Comparison of ENCODE assay signal across 8 cellular contexts in genomic region chr17:9291912-9292562, GRCh38.
DNase-seq lines count a peak whose midpoint lies in the region; ATAC-seq and TF ChIP-seq lines count a peak whose summit lies in the region.

No MANE protein-coding gene starts in this region.

- H3K9me3 Mint-ChIP-seq in CD4-positive, alpha-beta T cell, result no peaks in the 10 kb centered on the region
- no peaks in the 10 kb centered on the region for H3K9me3 Mint-ChIP-seq in naive B cell

- ATAC-seq in CD4-positive, alpha-beta T cell (ENCODE audit: poor library complexity), result peak; percentile 83
- peak; percentile 46 for ATAC-seq in HG03342 (IDR thresholded peaks at IDR 0.05; ENCODE audit: unreplicated experiment)
- ATAC-seq in naive B cell (ENCODE audit: low read depth in 2 of 2), result peak; percentile 58 to 65
- ATAC-seq in upper lobe of right lung, result peak; percentile 85
- no peak for ATAC-seq in HG02610 (IDR thresholded peaks at IDR 0.05; ENCODE audit: unreplicated experiment)

- peak; percentile 73 for TF ChIP-seq CTCF in CD4-positive, alpha-beta T cell (IDR thresholded peaks at IDR 0.05)
- TF ChIP-seq CTCF in epithelial cell of esophagus (IDR thresholded peaks at IDR 0.05; ENCODE audit: insufficient read depth, low read depth, low read length, missing control alignments) (peak; percentile 73), upper lobe of right lung (IDR thresholded peaks at IDR 0.05) (peak; percentile 73)

- no peaks in the 10 kb centered on the region for H3K36me3 Mint-ChIP-seq in CD4-positive, alpha-beta T cell (ENCODE audit: low read depth)
- peaks cover 0 to 1% of the 10 kb centered on the region in 2 donors for H3K36me3 Mint-ChIP-seq in naive B cell

- no peaks in the 10 kb centered on the region for H3K27me3 Mint-ChIP-seq in CD4-positive, alpha-beta T cell
- no peaks in the 10 kb centered on the region for H3K27me3 Mint-ChIP-seq in naive B cell

- no peaks in the 10 kb centered on the region for H3K27me3 ChIP-seq in CD4-positive, alpha-beta T cell (ENCODE audit: control insufficient read depth, insufficient read depth, low read length)
- no peaks in the 10 kb centered on the region for H3K27me3 ChIP-seq in upper lobe of right lung

- no peak overlapping the region for H3K4me3 ChIP-seq in epithelial cell of esophagus (ENCODE audit: low read length)
- no peak overlapping the region for H3K4me3 ChIP-seq in upper lobe of right lung

- DNase-seq in CD4-positive, alpha-beta T cell, result peak in 8 of 10 experiments; percentile 2 to 41 (median 16)
- DNase-seq in activated CD4-positive, alpha-beta T cell treated with anti-CD3 and anti-CD28 coated beads for 48 hours, result peak; percentile 67
- peak; percentile 40 for DNase-seq in epithelial cell of esophagus (ENCODE audit: low read depth)
- DNase-seq in naive B cell, result peak; percentile 6
- no peak for DNase-seq in upper lobe of right lung
- no peak for DNase-seq in NCI-H510A treated with DMSO at 0.1 percent for 48 hours (lab: John Stamatoyannopoulos, UW)

- no peaks in the 10 kb centered on the region for H3K36me3 ChIP-seq in upper lobe of right lung

- H3K27ac Mint-ChIP-seq in CD4-positive, alpha-beta T cell, result no peak overlapping the region
- H3K27ac Mint-ChIP-seq in naive B cell, result peak overlapping the region in 4 of 6 donors; percentile 3 to 65 (median 35)

- H3K27ac ChIP-seq in CD4-positive, alpha-beta T cell (ENCODE audit: low read depth, low read length), result no peak overlapping the region
- no peak overlapping the region for H3K27ac ChIP-seq in upper lobe of right lung

- peaks cover 36% of the 10 kb centered on the region for H3K4me1 Mint-ChIP-seq in CD4-positive, alpha-beta T cell (ENCODE audit: low read depth)
- peaks cover 33 to 47% (median 35%) of the 10 kb centered on the region in 3 donors for H3K4me1 Mint-ChIP-seq in naive B cell

- CTCF ChIA-PET in CD4-positive, alpha-beta T cell (lab: Charles Lee), result interaction anchor here (2.8 kb wide), 1 partner anchor 8 kb away, joined by 9 read pairs; no protein-coding TSS in a partner anchor

- POLR2A ChIA-PET in CD4-positive, alpha-beta T cell (lab: Charles Lee), result interaction anchor here (0.6 to 1.2 kb wide), 3 partner anchors 19 to 214 kb away, joined by 3 read pairs; no protein-coding TSS in a partner anchor

- no peaks in the 10 kb centered on the region for H3K9me3 ChIP-seq in CD4-positive, alpha-beta T cell (ENCODE audit: control insufficient read depth, low read length)
- no peaks in the 10 kb centered on the region for H3K9me3 ChIP-seq in upper lobe of right lung

- intact Hi-C loops in CD4-positive, alpha-beta T cell (cut with DNase I, micrococcal nuclease), result loop anchor here (5.0 kb wide), 2 partner anchors 175 to 295 kb away; no protein-coding TSS in a partner anchor
- intact Hi-C loops in upper lobe of right lung (cut with DNase I), result no loop called here

- H3K4me3 Mint-ChIP-seq in CD4-positive, alpha-beta T cell, result no peak overlapping the region
- H3K4me3 Mint-ChIP-seq in naive B cell, result no peak overlapping the region

- peaks cover 19% of the 10 kb centered on the region for H3K4me1 ChIP-seq in upper lobe of right lung

Comparison
In these comparisons a context has a peak if more than half of its experiments do, and no peak if none do; other contexts are left out.
1. DNase-seq: peak in CD4-positive, alpha-beta T cell (8 of 10), activated CD4-positive, alpha-beta T cell treated with anti-CD3 and anti-CD28 coated beads for 48 hours (single experiment), epithelial cell of esophagus (single experiment) and naive B cell (single experiment); none in upper lobe of right lung (single experiment) and NCI-H510A treated with DMSO at 0.1 percent for 48 hours (single experiment).
2. Peak in every context shown above with its lines, with median percentiles within 50 percentile points of each other: CTCF ChIP-seq.